Comparison of ENCODE assay signal across 1 cellular context in the genomic region with DNA sequence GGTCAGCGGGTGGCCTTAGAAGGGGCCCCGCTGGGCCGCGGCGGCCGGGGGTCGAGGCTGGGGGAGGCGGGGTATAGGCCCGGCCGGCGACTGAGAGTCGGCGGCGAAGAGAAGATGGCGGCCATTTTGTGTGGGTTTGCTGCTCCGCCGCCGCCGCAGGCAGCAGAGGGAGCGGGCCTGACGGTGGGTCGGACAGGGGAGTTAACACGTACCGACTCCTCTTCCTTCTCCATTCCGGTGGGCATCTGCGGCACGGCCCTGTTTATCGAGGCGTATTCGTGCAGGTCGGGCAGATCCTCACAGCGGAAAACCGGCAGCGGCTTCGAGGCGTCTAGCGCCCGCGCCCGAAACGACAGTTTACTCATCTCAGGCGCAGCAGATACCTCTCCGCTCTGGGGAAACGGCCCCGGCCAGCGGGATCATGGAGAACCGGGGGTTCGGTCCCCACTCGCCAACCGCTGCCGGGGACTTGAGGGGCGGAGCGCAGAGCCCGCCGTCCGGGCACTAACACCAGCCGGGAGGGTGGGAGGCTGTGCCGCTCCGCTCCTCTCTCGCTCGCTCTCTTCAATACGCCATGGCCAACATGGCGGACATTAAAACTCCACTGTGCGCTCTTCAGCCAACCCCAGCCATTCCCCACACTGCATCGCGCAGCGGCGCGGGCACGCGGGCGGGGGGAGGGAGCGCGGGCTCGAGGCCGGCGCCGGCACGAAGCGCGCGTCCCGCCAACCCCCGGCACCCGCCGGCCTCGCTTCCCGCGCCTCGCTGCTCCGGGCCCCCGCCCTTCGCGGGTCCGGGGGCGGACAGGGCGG.
TF ChIP-seq lines count a peak whose summit lies in the region.

A gene with protein sequence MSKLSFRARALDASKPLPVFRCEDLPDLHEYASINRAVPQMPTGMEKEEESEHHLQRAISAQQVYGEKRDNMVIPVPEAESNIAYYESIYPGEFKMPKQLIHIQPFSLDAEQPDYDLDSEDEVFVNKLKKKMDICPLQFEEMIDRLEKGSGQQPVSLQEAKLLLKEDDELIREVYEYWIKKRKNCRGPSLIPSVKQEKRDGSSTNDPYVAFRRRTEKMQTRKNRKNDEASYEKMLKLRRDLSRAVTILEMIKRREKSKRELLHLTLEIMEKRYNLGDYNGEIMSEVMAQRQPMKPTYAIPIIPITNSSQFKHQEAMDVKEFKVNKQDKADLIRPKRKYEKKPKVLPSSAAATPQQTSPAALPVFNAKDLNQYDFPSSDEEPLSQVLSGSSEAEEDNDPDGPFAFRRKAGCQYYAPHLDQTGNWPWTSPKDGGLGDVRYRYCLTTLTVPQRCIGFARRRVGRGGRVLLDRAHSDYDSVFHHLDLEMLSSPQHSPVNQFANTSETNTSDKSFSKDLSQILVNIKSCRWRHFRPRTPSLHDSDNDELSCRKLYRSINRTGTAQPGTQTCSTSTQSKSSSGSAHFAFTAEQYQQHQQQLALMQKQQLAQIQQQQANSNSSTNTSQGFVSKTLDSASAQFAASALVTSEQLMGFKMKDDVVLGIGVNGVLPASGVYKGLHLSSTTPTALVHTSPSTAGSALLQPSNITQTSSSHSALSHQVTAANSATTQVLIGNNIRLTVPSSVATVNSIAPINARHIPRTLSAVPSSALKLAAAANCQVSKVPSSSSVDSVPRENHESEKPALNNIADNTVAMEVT (minus strand): TSS at position 608 of the 812 bp plus-strand sequence. CDS start 243 bp downstream, at position 365.

TF ChIP-seq in GM12878, 131 proteins besides CTCF, POLR2A, EP300 and RAD21 (continued from another document):
- TF ChIP-seq EGR1 (IDR thresholded peaks at IDR 0.05; ENCODE audit: borderline replicate concordance in 1 of 2, low read depth in 2 of 2, low read length in 2 of 2), result peak; percentile 14 to 98
- TF ChIP-seq ZBED1 (IDR thresholded peaks at IDR 0.05; ENCODE audit: borderline replicate concordance), result peak; percentile 38; the same call in 1 of the 2 replicates
- TF ChIP-seq, protein P1, sequence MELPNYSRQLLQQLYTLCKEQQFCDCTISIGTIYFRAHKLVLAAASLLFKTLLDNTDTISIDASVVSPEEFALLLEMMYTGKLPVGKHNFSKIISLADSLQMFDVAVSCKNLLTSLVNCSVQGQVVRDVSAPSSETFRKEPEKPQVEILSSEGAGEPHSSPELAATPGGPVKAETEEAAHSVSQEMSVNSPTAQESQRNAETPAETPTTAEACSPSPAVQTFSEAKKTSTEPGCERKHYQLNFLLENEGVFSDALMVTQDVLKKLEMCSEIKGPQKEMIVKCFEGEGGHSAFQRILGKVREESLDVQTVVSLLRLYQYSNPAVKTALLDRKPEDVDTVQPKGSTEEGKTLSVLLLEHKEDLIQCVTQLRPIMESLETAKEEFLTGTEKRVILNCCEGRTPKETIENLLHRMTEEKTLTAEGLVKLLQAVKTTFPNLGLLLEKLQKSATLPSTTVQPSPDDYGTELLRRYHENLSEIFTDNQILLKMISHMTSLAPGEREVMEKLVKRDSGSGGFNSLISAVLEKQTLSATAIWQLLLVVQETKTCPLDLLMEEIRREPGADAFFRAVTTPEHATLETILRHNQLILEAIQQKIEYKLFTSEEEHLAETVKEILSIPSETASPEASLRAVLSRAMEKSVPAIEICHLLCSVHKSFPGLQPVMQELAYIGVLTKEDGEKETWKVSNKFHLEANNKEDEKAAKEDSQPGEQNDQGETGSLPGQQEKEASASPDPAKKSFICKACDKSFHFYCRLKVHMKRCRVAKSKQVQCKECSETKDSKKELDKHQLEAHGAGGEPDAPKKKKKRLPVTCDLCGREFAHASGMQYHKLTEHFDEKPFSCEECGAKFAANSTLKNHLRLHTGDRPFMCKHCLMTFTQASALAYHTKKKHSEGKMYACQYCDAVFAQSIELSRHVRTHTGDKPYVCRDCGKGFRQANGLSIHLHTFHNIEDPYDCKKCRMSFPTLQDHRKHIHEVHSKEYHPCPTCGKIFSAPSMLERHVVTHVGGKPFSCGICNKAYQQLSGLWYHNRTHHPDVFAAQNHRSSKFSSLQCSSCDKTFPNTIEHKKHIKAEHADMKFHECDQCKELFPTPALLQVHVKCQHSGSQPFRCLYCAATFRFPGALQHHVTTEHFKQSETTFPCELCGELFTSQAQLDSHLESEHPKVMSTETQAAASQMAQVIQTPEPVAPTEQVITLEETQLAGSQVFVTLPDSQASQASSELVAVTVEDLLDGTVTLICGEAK (IDR thresholded peaks at IDR 0.05; ENCODE audit: borderline replicate concordance), result no peak
- peak; percentile 55 for TF ChIP-seq CHD2 (IDR thresholded peaks at IDR 0.05; ENCODE audit: borderline replicate concordance, low read depth, low read length)
- no peak for TF ChIP-seq ZNF274 (IDR thresholded peaks at IDR 0.05; ENCODE audit: insufficient read depth, insufficient read length)
- peak; percentile 52 to 91; a peak in 3 of 4 replicates for TF ChIP-seq BHLHE40 (IDR thresholded peaks at IDR 0.05; ENCODE audit: borderline replicate concordance in 1 of 2, low read depth in 2 of 2, low read length in 1 of 2)
- TF ChIP-seq SMARCA5 (IDR thresholded peaks at IDR 0.05), result peak; percentile 89
- TF ChIP-seq ETV6 (conservative IDR thresholded peaks at IDR 0.05 in 1 of 2, IDR thresholded peaks at IDR 0.05 in 1 of 2; ENCODE audit: borderline replicate concordance in 1 of 2, low read depth in 1 of 2), result peak in 1 of 2 experiments; percentile 22; a peak in 1 of 4 replicates
- TF ChIP-seq NBN (IDR thresholded peaks at IDR 0.05), result 0 out of 2 replicates have a peak, but pooled peaks have one; percentile 75
- TF ChIP-seq, protein P2, sequence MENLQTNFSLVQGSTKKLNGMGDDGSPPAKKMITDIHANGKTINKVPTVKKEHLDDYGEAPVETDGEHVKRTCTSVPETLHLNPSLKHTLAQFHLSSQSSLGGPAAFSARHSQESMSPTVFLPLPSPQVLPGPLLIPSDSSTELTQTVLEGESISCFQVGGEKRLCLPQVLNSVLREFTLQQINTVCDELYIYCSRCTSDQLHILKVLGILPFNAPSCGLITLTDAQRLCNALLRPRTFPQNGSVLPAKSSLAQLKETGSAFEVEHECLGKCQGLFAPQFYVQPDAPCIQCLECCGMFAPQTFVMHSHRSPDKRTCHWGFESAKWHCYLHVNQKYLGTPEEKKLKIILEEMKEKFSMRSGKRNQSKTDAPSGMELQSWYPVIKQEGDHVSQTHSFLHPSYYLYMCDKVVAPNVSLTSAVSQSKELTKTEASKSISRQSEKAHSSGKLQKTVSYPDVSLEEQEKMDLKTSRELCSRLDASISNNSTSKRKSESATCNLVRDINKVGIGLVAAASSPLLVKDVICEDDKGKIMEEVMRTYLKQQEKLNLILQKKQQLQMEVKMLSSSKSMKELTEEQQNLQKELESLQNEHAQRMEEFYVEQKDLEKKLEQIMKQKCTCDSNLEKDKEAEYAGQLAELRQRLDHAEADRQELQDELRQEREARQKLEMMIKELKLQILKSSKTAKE (IDR thresholded peaks at IDR 0.05; ENCODE audit: low read depth, poor library complexity, severe bottlenecking), result no peak
- TF ChIP-seq CREB1 (IDR thresholded peaks at IDR 0.05; ENCODE audit: low read depth), result peak; percentile 55; the same call in 1 of the 2 replicates
- TF ChIP-seq TCF12 (IDR thresholded peaks at IDR 0.05; ENCODE audit: low read depth, low read length), result no peak
- TF ChIP-seq TCF3 (IDR thresholded peaks at IDR 0.05; ENCODE audit: borderline replicate concordance, insufficient read depth, low read depth, low read length), result peak; percentile 77; the same call in 1 of the 2 replicates
- TF ChIP-seq PAX8 (IDR thresholded peaks at IDR 0.05), result peak; percentile 90
- no peak for TF ChIP-seq PRDM15 (CRISPR knock-in tag; IDR thresholded peaks at IDR 0.05)
- peak; percentile 32; the same call in 1 of the 2 replicates for TF ChIP-seq NFIC (IDR thresholded peaks at IDR 0.05; ENCODE audit: low read depth, low read length)
- peak; percentile 44; the same call in 1 of the 2 replicates for TF ChIP-seq HCFC1 (IDR thresholded peaks at IDR 0.05; ENCODE audit: low read length)
- TF ChIP-seq ZNF207 (IDR thresholded peaks at IDR 0.05; ENCODE audit: borderline replicate concordance), result peak; percentile 92
- peak; percentile 96 for TF ChIP-seq TAF1 (IDR thresholded peaks at IDR 0.05; ENCODE audit: borderline replicate concordance, low read depth, low read length)
- TF ChIP-seq BACH1 (IDR thresholded peaks at IDR 0.05; ENCODE audit: borderline replicate concordance), result peak; percentile 75; the same call in 1 of the 2 replicates
- TF ChIP-seq PML (IDR thresholded peaks at IDR 0.05; ENCODE audit: low read length), result peak; percentile 97
- peak; percentile 53; the same call in 1 of the 2 replicates for TF ChIP-seq RCOR1 (conservative IDR thresholded peaks at IDR 0.05; ENCODE audit: low read depth, low read length)
- peak; percentile 77 for TF ChIP-seq NR2F1 (conservative IDR thresholded peaks at IDR 0.05)
- TF ChIP-seq POLR2AphosphoS2 (IDR thresholded peaks at IDR 0.05; ENCODE audit: low read depth, low read length), result peak; percentile 73
- TF ChIP-seq FOXM1 (IDR thresholded peaks at IDR 0.05; ENCODE audit: low read depth, low read length), result no peak
- no peak; the same call in none of the 2 replicates for TF ChIP-seq MXI1 (IDR thresholded peaks at IDR 0.05; ENCODE audit: low read depth, low read length)
- TF ChIP-seq PKNOX1 (IDR thresholded peaks at IDR 0.05), result 0 out of 2 replicates have a peak, but pooled peaks have one; percentile 16
- TF ChIP-seq ZNF622 (IDR thresholded peaks at IDR 0.05), result no peak
- peak; percentile 85 for TF ChIP-seq CBFB (IDR thresholded peaks at IDR 0.05; ENCODE audit: low read depth)
